In genomic region chr1:16960560-16961296, GRCh38 we compare ENCODE assay signal across 1 cellular context.
TF ChIP-seq lines count a peak whose summit lies in the region.

No MANE protein-coding gene starts in this region.

TF ChIP-seq in GM23338, 12 proteins besides CTCF, POLR2A, EP300 and RAD21 (continued from another document):
- TF ChIP-seq ZNF462 (CRISPR knock-in tag; IDR thresholded peaks at IDR 0.05): no peak
- peak; percentile 32; the same call in 1 of the 2 replicates for TF ChIP-seq CREB1 (CRISPR knock-in tag; IDR thresholded peaks at IDR 0.05; ENCODE audit: low read depth)
- TF ChIP-seq EZH2phosphoT487 (IDR thresholded peaks at IDR 0.05; ENCODE audit: unreplicated experiment): no peak
- peak; percentile 49; the same call in 1 of the 2 replicates for TF ChIP-seq POLR2AphosphoS5 (IDR thresholded peaks at IDR 0.05; ENCODE audit: low read depth)
- TF ChIP-seq ZNF331 (CRISPR knock-in tag; IDR thresholded peaks at IDR 0.05; ENCODE audit: low read depth): no peak
- no peak for TF ChIP-seq ETS1 (IDR thresholded peaks at IDR 0.05)
- no peak for TF ChIP-seq EZH2 (IDR thresholded peaks at IDR 0.05; ENCODE audit: low read depth, unreplicated experiment)
